9 cellular contexts compared by ENCODE assay signal in genomic region chr2:127196998-127197397, GRCh38. TPM values are rescaled to one million over a fixed set of nuclear protein-coding genes. Genes with fewer than 3 reads are reported as not detected.
DNase-seq lines count a peak whose midpoint lies in the region; ATAC-seq and TF ChIP-seq lines count a peak whose summit lies in the region.
"Had no signal": no experiment of that assay in that cellular context is flagged by ENCODE, and none has a peak within 500 bp of the region (broad histone marks: within the 10 kb centered on the region; RNA-seq: fewer than 3 reads in every experiment).

No MANE protein-coding gene starts in this region.

- TF ChIP-seq POLR2A in suprapubic skin (IDR thresholded peaks at IDR 0.05) = no peak

- no peaks in the 10 kb centered on the region for H3K9me3 ChIP-seq in suprapubic skin

- H3K27ac Mint-ChIP-seq in central memory CD8-positive, alpha-beta T cell (ENCODE audit: low read depth) = no peak overlapping the region

- H3K36me3 Mint-ChIP-seq in central memory CD8-positive, alpha-beta T cell (ENCODE audit: insufficient read depth) = no peaks in the 10 kb centered on the region
- H3K36me3 Mint-ChIP-seq: activated naive CD4-positive, alpha-beta T cell treated with anti-CD3 and anti-CD28 coated beads, Interleukin-2, amount 50 U/mL, for 24 hours had no signal

- 81% methylated on average over 4 of the region's 4 CpGs for WGBS in suprapubic skin

- H3K27ac ChIP-seq in 22Rv1 (no peak overlapping the region), suprapubic skin (no peak overlapping the region)

- peaks cover 13% of the 10 kb centered on the region for H3K4me1 ChIP-seq in suprapubic skin

- H3K4me1 Mint-ChIP-seq in central memory CD8-positive, alpha-beta T cell = peaks cover 6% of the 10 kb centered on the region

- no peaks in the 10 kb centered on the region for H3K27me3 ChIP-seq in suprapubic skin

- H3K9me3 Mint-ChIP-seq in central memory CD8-positive, alpha-beta T cell = no peaks in the 10 kb centered on the region
- H3K9me3 Mint-ChIP-seq: activated naive CD4-positive, alpha-beta T cell treated with anti-CD3 and anti-CD28 coated beads, Interleukin-2, amount 50 U/mL, for 24 hours had no signal

- TF ChIP-seq EP300 in suprapubic skin (IDR thresholded peaks at IDR 0.05) = no peak

- peak; percentile 75 for TF ChIP-seq CTCF in 22Rv1 (IDR thresholded peaks at IDR 0.05)
- TF ChIP-seq CTCF in suprapubic skin (IDR thresholded peaks at IDR 0.05) = peak in 1 of 2 donors; percentile 19

- peaks cover 15% of the 10 kb centered on the region for H3K27me3 Mint-ChIP-seq in central memory CD8-positive, alpha-beta T cell
- H3K27me3 Mint-ChIP-seq: activated naive CD4-positive, alpha-beta T cell treated with anti-CD3 and anti-CD28 coated beads, Interleukin-2, amount 50 U/mL, for 24 hours had no signal

- ATAC-seq in central memory CD8-positive, alpha-beta T cell (replicated peaks; ENCODE audit: extremely low read depth, poor library complexity, severe bottlenecking) = no peak
- no peak for ATAC-seq in GM18502 (IDR thresholded peaks at IDR 0.05; ENCODE audit: poor library complexity, unreplicated experiment)
- no peak for ATAC-seq in GM19452 (IDR thresholded peaks at IDR 0.05; ENCODE audit: unreplicated experiment)

- DNase-seq in ELR (ENCODE audit: low read depth) (peak; percentile 59), NCI-H345 (lab: John Stamatoyannopoulos, UW) (peak; percentile 70), suprapubic skin (ENCODE audit: low spot score in 2 of 2) (no peak)
- no peak for DNase-seq in central memory CD8-positive, alpha-beta T cell (ENCODE audit: low spot score in 2 of 2)
- DNase-seq in stimulated activated CD4-positive, alpha-beta T cell treated with anti-CD3 and anti-CD28 coated beads, Interleukin-4, amount 100 ng/mL, for 4 hours = no peak

- H3K4me3 Mint-ChIP-seq in central memory CD8-positive, alpha-beta T cell = peak overlapping the region; percentile 79

- no peak overlapping the region for H3K4me3 ChIP-seq in suprapubic skin

- no peaks in the 10 kb centered on the region for H3K36me3 ChIP-seq in suprapubic skin

RNA-seq across cellular contexts. Expression of gene CYP27C1, which starts 23.1 kb away (rescaled TPM):
- 10 to 100 TPM in 1 of 4 donors, 1 to 10 TPM in 3; 1.8 to 12.7 (median 2.9) TPM for total RNA-seq in suprapubic skin

Comparison
In these comparisons a context has a peak if more than half of its experiments do, and no peak if none do; other contexts are left out.
1. DNase-seq: peak in ELR (single experiment) and NCI-H345 (single experiment); none in central memory CD8-positive, alpha-beta T cell (0 of 2), stimulated activated CD4-positive, alpha-beta T cell treated with anti-CD3 and anti-CD28 coated beads, Interleukin-4, amount 100 ng/mL, for 4 hours (0 of 2) and suprapubic skin (0 of 2).